Comparison of ENCODE assay signal across 1 cellular context in the genomic region with DNA sequence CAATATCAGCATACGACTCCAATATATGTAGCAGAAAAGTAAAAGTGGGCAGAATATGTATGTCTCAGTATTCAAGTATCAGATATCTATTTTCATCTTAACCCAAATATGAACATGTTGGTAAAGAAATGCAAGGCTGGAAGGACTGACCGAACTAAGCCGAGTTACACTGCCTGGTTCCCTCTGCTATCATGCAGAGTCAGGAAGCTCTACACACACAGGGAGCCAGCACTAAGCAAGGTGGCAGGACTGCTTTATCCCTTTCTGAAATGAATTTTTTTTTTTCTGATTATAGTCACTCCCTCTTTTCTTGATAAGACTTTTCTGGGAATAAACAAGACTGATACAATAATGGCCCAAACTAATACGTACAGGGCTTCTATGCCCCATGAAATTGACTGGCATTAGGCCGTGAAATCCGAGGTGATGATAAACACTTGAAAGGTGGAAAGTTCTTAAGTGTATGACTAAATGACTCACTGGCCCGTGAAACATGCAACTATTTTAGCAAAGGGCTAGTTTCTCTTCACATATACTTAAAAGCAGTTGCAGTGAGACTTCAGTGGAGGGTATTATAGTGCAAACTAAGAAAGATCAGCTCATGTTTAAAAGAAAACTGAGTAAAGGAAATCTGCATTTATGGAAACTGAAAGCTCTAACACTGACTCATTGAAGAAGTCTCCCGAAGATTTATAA.
TF ChIP-seq lines count a peak whose summit lies in the region.

No MANE protein-coding gene starts in this region.

TF ChIP-seq in GM23338, 12 proteins besides CTCF, POLR2A, EP300 and RAD21 (continued from another document):
- TF ChIP-seq, protein P1, sequence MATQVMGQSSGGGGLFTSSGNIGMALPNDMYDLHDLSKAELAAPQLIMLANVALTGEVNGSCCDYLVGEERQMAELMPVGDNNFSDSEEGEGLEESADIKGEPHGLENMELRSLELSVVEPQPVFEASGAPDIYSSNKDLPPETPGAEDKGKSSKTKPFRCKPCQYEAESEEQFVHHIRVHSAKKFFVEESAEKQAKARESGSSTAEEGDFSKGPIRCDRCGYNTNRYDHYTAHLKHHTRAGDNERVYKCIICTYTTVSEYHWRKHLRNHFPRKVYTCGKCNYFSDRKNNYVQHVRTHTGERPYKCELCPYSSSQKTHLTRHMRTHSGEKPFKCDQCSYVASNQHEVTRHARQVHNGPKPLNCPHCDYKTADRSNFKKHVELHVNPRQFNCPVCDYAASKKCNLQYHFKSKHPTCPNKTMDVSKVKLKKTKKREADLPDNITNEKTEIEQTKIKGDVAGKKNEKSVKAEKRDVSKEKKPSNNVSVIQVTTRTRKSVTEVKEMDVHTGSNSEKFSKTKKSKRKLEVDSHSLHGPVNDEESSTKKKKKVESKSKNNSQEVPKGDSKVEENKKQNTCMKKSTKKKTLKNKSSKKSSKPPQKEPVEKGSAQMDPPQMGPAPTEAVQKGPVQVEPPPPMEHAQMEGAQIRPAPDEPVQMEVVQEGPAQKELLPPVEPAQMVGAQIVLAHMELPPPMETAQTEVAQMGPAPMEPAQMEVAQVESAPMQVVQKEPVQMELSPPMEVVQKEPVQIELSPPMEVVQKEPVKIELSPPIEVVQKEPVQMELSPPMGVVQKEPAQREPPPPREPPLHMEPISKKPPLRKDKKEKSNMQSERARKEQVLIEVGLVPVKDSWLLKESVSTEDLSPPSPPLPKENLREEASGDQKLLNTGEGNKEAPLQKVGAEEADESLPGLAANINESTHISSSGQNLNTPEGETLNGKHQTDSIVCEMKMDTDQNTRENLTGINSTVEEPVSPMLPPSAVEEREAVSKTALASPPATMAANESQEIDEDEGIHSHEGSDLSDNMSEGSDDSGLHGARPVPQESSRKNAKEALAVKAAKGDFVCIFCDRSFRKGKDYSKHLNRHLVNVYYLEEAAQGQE (IDR thresholded peaks at IDR 0.05; ENCODE audit: unreplicated experiment) = no peak
- no peak for TF ChIP-seq STAT1 (IDR thresholded peaks at IDR 0.05; ENCODE audit: unreplicated experiment)
- no peak for TF ChIP-seq CREB1 (CRISPR knock-in tag; IDR thresholded peaks at IDR 0.05; ENCODE audit: low read depth)
- TF ChIP-seq ZNF331 (CRISPR knock-in tag; IDR thresholded peaks at IDR 0.05; ENCODE audit: low read depth) = no peak
- TF ChIP-seq EZH2 (IDR thresholded peaks at IDR 0.05; ENCODE audit: low read depth, unreplicated experiment) = no peak
- no peak for TF ChIP-seq EZH2phosphoT487 (IDR thresholded peaks at IDR 0.05; ENCODE audit: unreplicated experiment)
- no peak for TF ChIP-seq JUNB (IDR thresholded peaks at IDR 0.05; ENCODE audit: unreplicated experiment)
TF ChIP-seq in GM23338: peak in this region for 0.
